ENCODE assay signal across 1 cellular context in the genomic region with DNA sequence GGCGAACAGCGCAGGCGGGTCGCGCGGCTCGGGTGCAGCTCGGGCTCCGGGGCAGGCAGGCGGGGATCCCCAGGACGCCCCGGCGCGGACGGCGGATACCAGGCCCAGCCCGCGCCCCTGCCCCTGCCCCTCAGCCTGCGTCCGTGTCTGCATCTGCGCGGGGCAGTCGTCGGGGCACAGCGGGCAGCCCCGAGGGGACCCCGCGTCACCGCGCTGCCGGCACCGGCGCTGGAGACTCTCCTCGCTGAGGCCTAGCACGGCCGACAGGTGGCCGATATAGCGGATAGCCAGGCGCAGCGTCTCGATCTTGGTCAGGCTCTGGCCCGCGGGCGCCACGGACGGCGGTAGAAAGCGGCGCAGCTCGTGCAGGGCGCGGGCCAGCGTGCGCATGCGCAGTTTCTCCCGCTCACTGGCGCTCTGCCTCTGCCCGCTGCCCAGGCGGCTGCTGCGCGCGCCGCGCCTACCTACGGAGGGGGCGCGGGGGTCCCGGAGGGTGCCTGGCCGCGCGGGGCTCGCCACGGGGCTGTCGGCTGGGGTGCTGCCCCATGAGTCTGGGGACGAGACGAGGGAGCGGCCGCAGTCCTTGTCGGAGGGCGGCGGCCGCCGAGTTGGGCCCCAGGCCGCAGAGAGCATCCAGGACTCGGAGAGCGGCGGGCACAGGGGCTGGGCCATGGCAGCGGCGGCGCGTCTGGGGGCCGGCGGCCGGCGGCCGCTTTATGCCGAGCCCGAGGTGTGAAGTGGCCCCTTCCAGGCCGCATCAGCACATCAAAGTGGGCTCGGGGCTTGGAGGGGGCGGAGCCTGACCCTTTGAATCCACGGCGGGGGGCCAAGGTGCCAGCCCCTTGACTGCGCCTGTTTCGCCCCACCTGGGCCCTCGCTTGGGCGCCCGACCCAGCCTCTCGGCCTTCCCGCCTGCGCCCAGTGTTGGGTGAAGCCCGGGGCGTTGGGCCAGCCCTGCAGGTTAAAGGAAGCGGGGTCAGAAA.
A peak's percentile ranks its signal among the peaks of the same experiment; 100 is the strongest.
TF ChIP-seq lines count a peak whose summit lies in the region.

A gene with protein sequence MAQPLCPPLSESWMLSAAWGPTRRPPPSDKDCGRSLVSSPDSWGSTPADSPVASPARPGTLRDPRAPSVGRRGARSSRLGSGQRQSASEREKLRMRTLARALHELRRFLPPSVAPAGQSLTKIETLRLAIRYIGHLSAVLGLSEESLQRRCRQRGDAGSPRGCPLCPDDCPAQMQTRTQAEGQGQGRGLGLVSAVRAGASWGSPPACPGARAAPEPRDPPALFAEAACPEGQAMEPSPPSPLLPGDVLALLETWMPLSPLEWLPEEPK (minus strand): TSS at position 690 of the 983 bp plus-strand sequence. CDS start 18 bp downstream, at position 672.

TF ChIP-seq in SK-N-SH, 30 proteins besides CTCF, POLR2A, EP300 and RAD21 (continued from another document):
- TF ChIP-seq, protein P1, sequence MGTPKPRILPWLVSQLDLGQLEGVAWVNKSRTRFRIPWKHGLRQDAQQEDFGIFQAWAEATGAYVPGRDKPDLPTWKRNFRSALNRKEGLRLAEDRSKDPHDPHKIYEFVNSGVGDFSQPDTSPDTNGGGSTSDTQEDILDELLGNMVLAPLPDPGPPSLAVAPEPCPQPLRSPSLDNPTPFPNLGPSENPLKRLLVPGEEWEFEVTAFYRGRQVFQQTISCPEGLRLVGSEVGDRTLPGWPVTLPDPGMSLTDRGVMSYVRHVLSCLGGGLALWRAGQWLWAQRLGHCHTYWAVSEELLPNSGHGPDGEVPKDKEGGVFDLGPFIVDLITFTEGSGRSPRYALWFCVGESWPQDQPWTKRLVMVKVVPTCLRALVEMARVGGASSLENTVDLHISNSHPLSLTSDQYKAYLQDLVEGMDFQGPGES (IDR thresholded peaks at IDR 0.05; ENCODE audit: low read depth, low read length), result no peak
- TF ChIP-seq, protein P2, sequence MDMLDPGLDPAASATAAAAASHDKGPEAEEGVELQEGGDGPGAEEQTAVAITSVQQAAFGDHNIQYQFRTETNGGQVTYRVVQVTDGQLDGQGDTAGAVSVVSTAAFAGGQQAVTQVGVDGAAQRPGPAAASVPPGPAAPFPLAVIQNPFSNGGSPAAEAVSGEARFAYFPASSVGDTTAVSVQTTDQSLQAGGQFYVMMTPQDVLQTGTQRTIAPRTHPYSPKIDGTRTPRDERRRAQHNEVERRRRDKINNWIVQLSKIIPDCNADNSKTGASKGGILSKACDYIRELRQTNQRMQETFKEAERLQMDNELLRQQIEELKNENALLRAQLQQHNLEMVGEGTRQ (IDR thresholded peaks at IDR 0.05; ENCODE audit: borderline replicate concordance, low read depth, low read length), result no peak
- no peak for TF ChIP-seq NFIC (IDR thresholded peaks at IDR 0.05; ENCODE audit: borderline replicate concordance)
- peak; percentile 79 for TF ChIP-seq NRF1 (IDR thresholded peaks at IDR 0.05; ENCODE audit: low read depth, low read length)
- TF ChIP-seq, protein P3, sequence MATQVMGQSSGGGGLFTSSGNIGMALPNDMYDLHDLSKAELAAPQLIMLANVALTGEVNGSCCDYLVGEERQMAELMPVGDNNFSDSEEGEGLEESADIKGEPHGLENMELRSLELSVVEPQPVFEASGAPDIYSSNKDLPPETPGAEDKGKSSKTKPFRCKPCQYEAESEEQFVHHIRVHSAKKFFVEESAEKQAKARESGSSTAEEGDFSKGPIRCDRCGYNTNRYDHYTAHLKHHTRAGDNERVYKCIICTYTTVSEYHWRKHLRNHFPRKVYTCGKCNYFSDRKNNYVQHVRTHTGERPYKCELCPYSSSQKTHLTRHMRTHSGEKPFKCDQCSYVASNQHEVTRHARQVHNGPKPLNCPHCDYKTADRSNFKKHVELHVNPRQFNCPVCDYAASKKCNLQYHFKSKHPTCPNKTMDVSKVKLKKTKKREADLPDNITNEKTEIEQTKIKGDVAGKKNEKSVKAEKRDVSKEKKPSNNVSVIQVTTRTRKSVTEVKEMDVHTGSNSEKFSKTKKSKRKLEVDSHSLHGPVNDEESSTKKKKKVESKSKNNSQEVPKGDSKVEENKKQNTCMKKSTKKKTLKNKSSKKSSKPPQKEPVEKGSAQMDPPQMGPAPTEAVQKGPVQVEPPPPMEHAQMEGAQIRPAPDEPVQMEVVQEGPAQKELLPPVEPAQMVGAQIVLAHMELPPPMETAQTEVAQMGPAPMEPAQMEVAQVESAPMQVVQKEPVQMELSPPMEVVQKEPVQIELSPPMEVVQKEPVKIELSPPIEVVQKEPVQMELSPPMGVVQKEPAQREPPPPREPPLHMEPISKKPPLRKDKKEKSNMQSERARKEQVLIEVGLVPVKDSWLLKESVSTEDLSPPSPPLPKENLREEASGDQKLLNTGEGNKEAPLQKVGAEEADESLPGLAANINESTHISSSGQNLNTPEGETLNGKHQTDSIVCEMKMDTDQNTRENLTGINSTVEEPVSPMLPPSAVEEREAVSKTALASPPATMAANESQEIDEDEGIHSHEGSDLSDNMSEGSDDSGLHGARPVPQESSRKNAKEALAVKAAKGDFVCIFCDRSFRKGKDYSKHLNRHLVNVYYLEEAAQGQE (IDR thresholded peaks at IDR 0.05; ENCODE audit: low read depth, low read length), result no peak
- TF ChIP-seq POLR2AphosphoS5 (IDR thresholded peaks at IDR 0.05; ENCODE audit: low read depth, low read length), result peak; percentile 82
TF ChIP-seq in SK-N-SH: peak in this region for 6.
